In genomic region chr17:14038206-14038605, GRCh38 we compare ENCODE assay signal across 18 cellular contexts. TPM values are rescaled to one million over a fixed set of nuclear protein-coding genes. Genes with fewer than 3 reads are reported as not detected.
DNase-seq lines count a peak whose midpoint lies in the region; ATAC-seq and TF ChIP-seq lines count a peak whose summit lies in the region.
"Had no signal": no experiment of that assay in that cellular context is flagged by ENCODE, and none has a peak within 500 bp of the region (broad histone marks: within the 10 kb centered on the region; RNA-seq: fewer than 3 reads in every experiment).

No MANE protein-coding gene starts in this region.

- no peaks in the 10 kb centered on the region for H3K79me2 ChIP-seq in neural progenitor cell (ENCODE audit: low read depth)

- H3K27me3 ChIP-seq in left ventricle myocardium inferior (ENCODE audit: low read depth) (no peaks in the 10 kb centered on the region), SJSA1 (replicated peaks) (no peaks in the 10 kb centered on the region), neural progenitor cell (no peaks in the 10 kb centered on the region)
- H3K27me3 ChIP-seq: dorsolateral prefrontal cortex had no signal

- no peak overlapping the region for H3K4me2 ChIP-seq in neural progenitor cell

- H3K27ac ChIP-seq in left ventricle myocardium inferior (replicated peaks) (no peak overlapping the region), SJSA1 (no peak overlapping the region), neural progenitor cell (no peak overlapping the region)
- H3K27ac ChIP-seq: dorsolateral prefrontal cortex, RWPE1 had no signal

- H3K36me3 Mint-ChIP-seq in neural progenitor cell = peaks cover 11% of the 10 kb centered on the region

- no peak overlapping the region for H2AFZ ChIP-seq in neural progenitor cell (replicated peaks)

- H3F3A ChIP-seq in neural progenitor cell (ENCODE audit: low read depth) = no peaks in the 10 kb centered on the region

- H3K4me3 ChIP-seq in left ventricle myocardium inferior (no peak overlapping the region), SJSA1 (no peak overlapping the region), neural progenitor cell (no peak overlapping the region)
- H3K4me3 ChIP-seq: dorsolateral prefrontal cortex had no signal

- H3K27me3 Mint-ChIP-seq in neural progenitor cell (ENCODE audit: insufficient read depth, low read depth) = peaks cover 2% of the 10 kb centered on the region
- H3K27me3 Mint-ChIP-seq: activated CD8-positive, alpha-beta memory T cell treated with anti-CD3 and anti-CD28 coated beads, Interleukin-2, amount 10 ng/mL, durations not matched to agents 7 days and 5 days; naive B cell; stimulated activated naive CD8-positive, alpha-beta T cell treated with anti-CD3 and anti-CD28 coated beads, Interleukin-15, Interleukin-2, amounts not matched to agents 100 ng/mL and 50 ng/mL, for 24 hours had no signal

- TF ChIP-seq CTCF in left ventricle myocardium inferior (IDR thresholded peaks at IDR 0.05; ENCODE audit: borderline replicate concordance) (no peak), neural progenitor cell (IDR thresholded peaks at IDR 0.05) (no peak)

- no peaks in the 10 kb centered on the region for H4K20me1 ChIP-seq in neural progenitor cell (ENCODE audit: low read depth)

- no peak overlapping the region for H3K9ac ChIP-seq in neural progenitor cell

- H3K4me1 ChIP-seq in left ventricle myocardium inferior (no peaks in the 10 kb centered on the region), SJSA1 (replicated peaks) (peaks cover 8% of the 10 kb centered on the region), neural progenitor cell (no peaks in the 10 kb centered on the region)

- intact Hi-C loops in Right ventricle myocardium superior (cut with DNase I) = no loop called here
- intact Hi-C loops in left ventricle myocardium inferior (cut with micrococcal nuclease) = no loop called here

- DNase-seq in Right ventricle myocardium superior (no peak), left ventricle myocardium inferior (no peak), SJSA1 (ENCODE audit: low read depth in 1 of 2, low spot score in 2 of 2) (peak; percentile 48 to 52), fibroblast of peridontal ligament (ENCODE audit: extremely low read depth) (peak; percentile 95), neural progenitor cell (ENCODE audit: low spot score) (no peak)
- DNase-seq: activated CD8-positive, alpha-beta memory T cell treated with anti-CD3 and anti-CD28 coated beads, Interleukin-2, amount 10 ng/mL, durations not matched to agents 7 days and 5 days; dorsolateral prefrontal cortex; glutamatergic neuron; naive B cell; NCI-H1417; NCI-H526 had no signal

- H3K4me1 Mint-ChIP-seq in neural progenitor cell = no peaks in the 10 kb centered on the region
- H3K4me1 Mint-ChIP-seq: CD14-positive monocyte had no signal

- no peaks in the 10 kb centered on the region for H3K9me3 ChIP-seq in left ventricle myocardium inferior (replicated peaks)
- H3K9me3 ChIP-seq in SJSA1 (replicated peaks) = no peaks in the 10 kb centered on the region
- H3K9me3 ChIP-seq in neural progenitor cell (ENCODE audit: low read depth) = no peaks in the 10 kb centered on the region

- H3K27ac Mint-ChIP-seq in neural progenitor cell = no peak overlapping the region
- H3K27ac Mint-ChIP-seq: activated CD8-positive, alpha-beta memory T cell treated with anti-CD3 and anti-CD28 coated beads, Interleukin-2, amount 10 ng/mL, durations not matched to agents 7 days and 5 days; CD14-positive monocyte had no signal

- peak; percentile 48 for ATAC-seq in Right ventricle myocardium superior (ENCODE audit: poor library complexity)
- ATAC-seq in GM18907 (IDR thresholded peaks at IDR 0.05; ENCODE audit: unreplicated experiment) = no peak
- ATAC-seq in HG03432 (IDR thresholded peaks at IDR 0.05; ENCODE audit: unreplicated experiment) = no peak
- no peak for ATAC-seq in GM21825 (IDR thresholded peaks at IDR 0.05; ENCODE audit: unreplicated experiment)
- ATAC-seq: activated CD8-positive, alpha-beta memory T cell treated with anti-CD3 and anti-CD28 coated beads, Interleukin-2, amount 10 ng/mL, durations not matched to agents 7 days and 5 days; sciatic nerve had no signal

- H3K9me3 Mint-ChIP-seq in neural progenitor cell = no peaks in the 10 kb centered on the region

- H3K4me3 Mint-ChIP-seq in neural progenitor cell = no peak overlapping the region
- H3K4me3 Mint-ChIP-seq: activated CD8-positive, alpha-beta memory T cell treated with anti-CD3 and anti-CD28 coated beads, Interleukin-2, amount 10 ng/mL, durations not matched to agents 7 days and 5 days; CD14-positive monocyte; naive B cell; stimulated activated naive CD8-positive, alpha-beta T cell treated with anti-CD3 and anti-CD28 coated beads, Interleukin-15, Interleukin-2, amounts not matched to agents 100 ng/mL and 50 ng/mL, for 24 hours had no signal

- peaks cover 18% of the 10 kb centered on the region for H3K36me3 ChIP-seq in left ventricle myocardium inferior
- peaks cover 11% of the 10 kb centered on the region for H3K36me3 ChIP-seq in SJSA1
- no peaks in the 10 kb centered on the region for H3K36me3 ChIP-seq in neural progenitor cell

RNA-seq across cellular contexts. Expression of gene COX10, which starts 31.1 kb away (rescaled TPM):
- 39.4 TPM for total RNA-seq in Right ventricle myocardium superior
- total RNA-seq in left ventricle myocardium inferior = 46.3 TPM
- total RNA-seq in SJSA1 (2014; rRNA removed; shearing (Covaris generic)) = 23.8 and 27.3 TPM in 2 replicates
- total RNA-seq in neural progenitor cell (ENCODE audit: low replicate concordance) = 18.0 and 29.1 TPM in 2 replicates

Comparison
In these comparisons a context has a peak if more than half of its experiments do, and no peak if none do; other contexts are left out.
1. DNase-seq: peak in SJSA1 (2 of 2) and fibroblast of peridontal ligament (single experiment); none in Right ventricle myocardium superior (single experiment), left ventricle myocardium inferior (single experiment) and neural progenitor cell (single experiment).